In genomic region chr7:117937049-117937448, GRCh38 we compare ENCODE assay signal across 29 cellular contexts.
"Had no signal": no experiment of that assay in that cellular context is flagged by ENCODE, and none has a peak within 500 bp of the region (broad histone marks: within the 10 kb centered on the region; RNA-seq: fewer than 3 reads in every experiment).

No MANE protein-coding gene starts in this region.

- H3K27me3 ChIP-seq: ascending aorta, body of pancreas had no signal

- DNase-seq: activated B cell treated with CpG ODN at 0.5 μM for 24 hours; activated CD4-positive, alpha-beta T cell treated with anti-CD3 and anti-CD28 coated beads for 1 hour; activated CD4-positive, alpha-beta T cell treated with anti-CD3 and anti-CD28 coated beads, Interleukin-2, amount 10 ng/mL, durations not matched to agents 24 days and 14 days; activated CD4-positive, alpha-beta T cell treated with anti-CD3 and anti-CD28 coated beads, Interleukin-2, amount 50 U/mL, for 48 hours; activated CD8-positive, alpha-beta memory T cell treated with anti-CD3 and anti-CD28 coated beads, Interleukin-2, amount 10 ng/mL, durations not matched to agents 7 days and 5 days; activated effector memory CD4-positive, alpha-beta T cell treated with anti-CD3 and anti-CD28 coated beads, Interleukin-2, amount 50 U/mL, for 16 hours; activated naive CD4-positive, alpha-beta T cell treated with Interleukin-2 at 50 U/mL for 16 hours; activated naive CD8-positive, alpha-beta T cell treated with anti-CD3 and anti-CD28 coated beads, Interleukin-2, amount 50 U/mL, for 24 hours; activated T-cell treated with anti-CD3 and anti-CD28 coated beads, Interleukin-2, amount 50 U/mL, for 24 hours; amniotic stem cell; body of pancreas; KBM-7; NCI-H1092; NCI-H1436 treated with DMSO at 0.1 percent for 48 hours; NCI-H2081 treated with DMSO at 0.1 percent for 48 hours; NCI-H2171 treated with DMSO at 0.1 percent for 48 hours; NCI-H226; NCI-H524 treated with DMSO at 0.1 percent for 48 hours; NCI-H82; OCI-M1; RPMI8226; T-cell; T-helper 2 cell; T1000 had no signal

- H3K4me1 ChIP-seq: ascending aorta had no signal

- H3K4me3 ChIP-seq: ascending aorta, body of pancreas, SK-N-MC had no signal

- ATAC-seq: activated CD8-positive, alpha-beta memory T cell treated with anti-CD3 and anti-CD28 coated beads, Interleukin-2, amount 10 ng/mL, durations not matched to agents 7 days and 5 days; activated naive CD4-positive, alpha-beta T cell treated with anti-CD3 and anti-CD28 coated beads, Interleukin-2, amount 50 U/mL, for 72 hours; activated naive CD8-positive, alpha-beta T cell treated with anti-CD3 and anti-CD28 coated beads, Interleukin-2, amount 50 U/mL, for 24 hours; Panc1; Right ventricle myocardium inferior; T-cell had no signal

- H3K9me3 ChIP-seq: ascending aorta, body of pancreas had no signal

- H3K36me3 ChIP-seq: ascending aorta had no signal

- H3K27ac ChIP-seq: ascending aorta, SK-N-MC had no signal
